In the genomic region with DNA sequence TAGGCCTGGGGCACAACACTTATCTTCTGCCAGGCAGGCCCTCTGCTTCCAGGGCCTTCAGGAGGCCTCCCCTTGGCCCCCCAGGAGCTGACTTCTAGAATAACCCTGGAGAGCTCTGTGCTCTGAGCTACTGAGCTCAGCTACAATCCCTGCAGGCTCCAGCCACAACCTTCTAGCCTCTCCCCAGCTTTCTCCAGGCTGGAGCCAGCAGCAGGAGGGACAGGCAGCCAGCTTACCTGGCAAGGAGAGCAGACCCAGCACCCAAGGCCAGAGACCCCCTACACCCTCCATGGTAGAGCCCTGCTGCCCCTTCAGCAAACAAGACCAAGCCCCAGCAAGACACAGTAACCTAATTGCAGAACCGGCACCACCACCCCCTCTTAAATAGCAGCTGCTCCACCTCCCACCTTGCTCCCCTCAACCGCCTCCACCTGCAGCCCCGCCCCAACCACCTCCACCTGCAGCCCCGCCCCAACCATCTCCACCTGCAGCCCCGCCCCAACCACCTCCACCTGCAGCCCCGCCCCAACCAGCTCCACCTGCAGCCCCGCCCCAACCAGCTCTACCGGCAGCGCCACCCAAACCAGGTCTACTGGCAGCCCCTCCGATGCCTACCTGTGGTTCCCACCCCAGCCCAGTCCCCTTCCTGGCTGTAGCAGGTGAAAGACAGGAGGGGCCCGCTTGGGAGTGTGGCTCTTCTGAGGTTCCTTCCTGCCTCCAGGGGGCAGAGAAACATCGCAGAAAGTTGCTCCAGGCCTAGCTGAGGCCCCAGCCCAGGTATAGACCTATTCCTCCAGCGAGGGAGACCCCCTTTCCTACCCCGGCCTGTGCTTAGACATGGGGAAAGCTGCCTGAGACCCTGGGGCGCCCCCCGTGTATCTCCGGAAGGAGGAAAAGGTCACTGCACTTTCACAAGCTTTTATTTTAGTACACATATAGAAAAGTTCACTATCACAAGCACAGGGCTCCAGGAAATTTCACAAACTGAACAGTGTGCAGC, we compare ENCODE assay signal across 9 cellular contexts. TPM values are rescaled to one million over a fixed set of nuclear protein-coding genes. Genes with fewer than 3 reads are reported as not detected.
A peak's percentile ranks its signal among the peaks of the same experiment; 100 is the strongest.
DNase-seq lines count a peak whose midpoint lies in the region; ATAC-seq and TF ChIP-seq lines count a peak whose summit lies in the region.
"Had no signal": no experiment of that assay in that cellular context is flagged by ENCODE, and none has a peak within 500 bp of the region (broad histone marks: within the 10 kb centered on the region; RNA-seq: fewer than 3 reads in every experiment).

A gene (minus strand): TSS at position 357 of the 1,000 bp plus-strand sequence. CDS start 66 bp downstream, at position 291.

- H3K4me3 ChIP-seq in brain microvascular endothelial cell (ENCODE audit: low read depth, low read length) (no peak within 1 kb of the TSS), kidney epithelial cell (ENCODE audit: low read depth, low read length) (no peak within 1 kb of the TSS)

- ATAC-seq in stimulated activated naive CD8-positive, alpha-beta T cell treated with anti-CD3 and anti-CD28 coated beads, Interleukin-15, amount 100 ng/mL, for 72 hours: peak; percentile 54
- ATAC-seq in HG03571 (IDR thresholded peaks at IDR 0.05; ENCODE audit: unreplicated experiment): no peak

- H3K36me3 Mint-ChIP-seq in IgD-negative memory B cell: no peaks in the 10 kb centered on the region

- no peak within 1 kb of the TSS for H3K27ac ChIP-seq in brain microvascular endothelial cell

- peak within 1 kb of the TSS; percentile 67 to 84 (median 83) for H3K27ac Mint-ChIP-seq in IgD-negative memory B cell
- H3K27ac Mint-ChIP-seq in stimulated activated naive CD8-positive, alpha-beta T cell treated with anti-CD3 and anti-CD28 coated beads, Interleukin-15, amount 100 ng/mL, for 72 hours: peak within 1 kb of the TSS in 1 of 2 donors; percentile 68
- H3K27ac Mint-ChIP-seq: dendritic cell treated with granulocyte-macrophage colony-stimulating factor and Interleukin-4, amounts not matched to agents 40 ng/mL and 50 ng/mL, for 4 days had no signal

- H3K36me3 ChIP-seq in brain microvascular endothelial cell (replicated peaks) (no peaks in the 10 kb centered on the region), kidney epithelial cell (ENCODE audit: control insufficient read depth, insufficient read depth, low read length) (no peaks in the 10 kb centered on the region)

- H3K27me3 ChIP-seq in brain microvascular endothelial cell (replicated peaks) (peaks cover 12% of the 10 kb centered on the region), kidney epithelial cell (ENCODE audit: control insufficient read depth, insufficient read depth, low read length) (peaks cover 19% of the 10 kb centered on the region)

- peaks cover 11 to 16% (median 13%) of the 10 kb centered on the region in 3 donors for H3K4me1 Mint-ChIP-seq in IgD-negative memory B cell
- peaks cover 51% of the 10 kb centered on the region for H3K4me1 Mint-ChIP-seq in stimulated activated naive CD8-positive, alpha-beta T cell treated with anti-CD3 and anti-CD28 coated beads, Interleukin-15, amount 100 ng/mL, for 72 hours

- DNase-seq in NCI-H524 (lab: John Stamatoyannopoulos, UW) (peak; percentile 12 to 62), NCI-H524 treated with DMSO at 0.1 percent for 48 hours (lab: John Stamatoyannopoulos, UW) (no peak), T-helper 9 cell (peak; percentile 54), brain microvascular endothelial cell (peak; percentile 28), kidney epithelial cell (ENCODE audit: low read depth) (no peak)
- DNase-seq in stimulated activated naive CD8-positive, alpha-beta T cell treated with anti-CD3 and anti-CD28 coated beads, Interleukin-15, amount 100 ng/mL, for 72 hours: peak; percentile 59 to 77

- no peaks in the 10 kb centered on the region for H3K9me3 Mint-ChIP-seq in IgD-negative memory B cell
- H3K9me3 Mint-ChIP-seq in stimulated activated naive CD8-positive, alpha-beta T cell treated with anti-CD3 and anti-CD28 coated beads, Interleukin-15, amount 100 ng/mL, for 72 hours: no peaks in the 10 kb centered on the region
- H3K9me3 Mint-ChIP-seq: dendritic cell treated with granulocyte-macrophage colony-stimulating factor and Interleukin-4, amounts not matched to agents 40 ng/mL and 50 ng/mL, for 4 days had no signal

- H3K27me3 Mint-ChIP-seq in IgD-negative memory B cell: no peaks in the 10 kb centered on the region
- H3K27me3 Mint-ChIP-seq in stimulated activated naive CD8-positive, alpha-beta T cell treated with anti-CD3 and anti-CD28 coated beads, Interleukin-15, amount 100 ng/mL, for 72 hours: no peaks in the 10 kb centered on the region

- TF ChIP-seq CTCF in brain microvascular endothelial cell (IDR thresholded peaks at IDR 0.05; ENCODE audit: low read depth, low read length, missing control alignments) (peak; percentile 78), kidney epithelial cell (IDR thresholded peaks at IDR 0.05; ENCODE audit: insufficient read depth, low read length, poor library complexity, severe bottlenecking) (peak; percentile 77)

- H3K4me3 Mint-ChIP-seq in IgD-negative memory B cell: peak within 1 kb of the TSS in 2 of 4 donors; percentile 17 to 53
- peak within 1 kb of the TSS; percentile 52 to 97 for H3K4me3 Mint-ChIP-seq in stimulated activated naive CD8-positive, alpha-beta T cell treated with anti-CD3 and anti-CD28 coated beads, Interleukin-15, amount 100 ng/mL, for 72 hours
- H3K4me3 Mint-ChIP-seq: dendritic cell treated with granulocyte-macrophage colony-stimulating factor and Interleukin-4, amounts not matched to agents 40 ng/mL and 50 ng/mL, for 4 days had no signal

- in situ Hi-C loops in brain microvascular endothelial cell (cut with HindIII; ENCODE audit: low pct_ligation_motif_present, low sequenced_read_pairs): no loop called here

RNA-seq across cellular contexts. Expression of the gene that starts here (rescaled TPM):
- polyA plus RNA-seq in IgD-negative memory B cell: not detected
- total RNA-seq in kidney epithelial cell: not detected in 2 replicates

Comparison
In these comparisons a context has a peak if more than half of its experiments do, and no peak if none do; other contexts are left out.
1. DNase-seq: peak in NCI-H524 (2 of 2), T-helper 9 cell (single experiment), brain microvascular endothelial cell (single experiment) and stimulated activated naive CD8-positive, alpha-beta T cell treated with anti-CD3 and anti-CD28 coated beads, Interleukin-15, amount 100 ng/mL, for 72 hours (2 of 2); none in NCI-H524 treated with DMSO at 0.1 percent for 48 hours (single experiment) and kidney epithelial cell (single experiment).